Comparison of ENCODE assay signal across 11 cellular contexts in genomic region chr4:56786955-56787354, GRCh38. TPM values are rescaled to one million over a fixed set of nuclear protein-coding genes. Genes with fewer than 3 reads are reported as not detected.
DNase-seq lines count a peak whose midpoint lies in the region; ATAC-seq, FAIRE-seq and TF ChIP-seq lines count a peak whose summit lies in the region.
"Had no signal": no experiment of that assay in that cellular context is flagged by ENCODE, and none has a peak within 500 bp of the region (broad histone marks: within the 10 kb centered on the region; RNA-seq: fewer than 3 reads in every experiment).

No MANE protein-coding gene starts in this region.

- H3K27me3 Mint-ChIP-seq in immature natural killer cell (ENCODE audit: low read depth in 3 of 3) = peaks cover 0 to 2% (median 0%) of the 10 kb centered on the region in 3 donors

- H3K9me3 ChIP-seq in WERI-Rb-1 (ENCODE audit: severe bottlenecking) = no peaks in the 10 kb centered on the region
- H3K9me3 ChIP-seq in right cardiac atrium (ENCODE audit: control insufficient read depth, low read length) = no peaks in the 10 kb centered on the region
- no peaks in the 10 kb centered on the region for H3K9me3 ChIP-seq in small intestine (ENCODE audit: control insufficient read depth, low read depth)

- H3K36me3 Mint-ChIP-seq in immature natural killer cell = no peaks in the 10 kb centered on the region

- no peak for TF ChIP-seq CTCF in WERI-Rb-1 (IDR thresholded peaks at IDR 0.05; ENCODE audit: low read depth, low read length)

- ATAC-seq in right cardiac atrium (peak; percentile 67 to 88), GM19455 (IDR thresholded peaks at IDR 0.05; ENCODE audit: unreplicated experiment) (no peak)

- intact Hi-C loops in right cardiac atrium (cut with DNase I) = no loop called here

- no peaks in the 10 kb centered on the region for H3K4me1 ChIP-seq in right cardiac atrium (ENCODE audit: control insufficient read depth, insufficient read depth, low read length)
- H3K4me1 ChIP-seq in small intestine (ENCODE audit: control insufficient read depth in 2 of 2, insufficient read depth in 1 of 2, low read depth in 1 of 2, low read length in 1 of 2) = peaks cover 2 to 3% of the 10 kb centered on the region in 2 donors

- CTCF ChIA-PET in HEK293T (lab: Yijun Ruan, JAX) = interaction anchor here (0.9 to 1.3 kb wide), 2 partner anchors 13 to 242 kb away, joined by 3 read pairs; no protein-coding TSS in a partner anchor

- no peak overlapping the region for H3K4me3 Mint-ChIP-seq in immature natural killer cell

- H3K36me3 ChIP-seq in WERI-Rb-1 (no peaks in the 10 kb centered on the region), small intestine (ENCODE audit: control insufficient read depth in 2 of 2, insufficient read depth in 2 of 2, low read length in 2 of 2) (no peaks in the 10 kb centered on the region)

- H3K27ac ChIP-seq in WERI-Rb-1 (peak overlapping the region; percentile 90), right cardiac atrium (ENCODE audit: low read length) (no peak overlapping the region), small intestine (ENCODE audit: low read depth in 1 of 2, low read length in 1 of 2) (peak overlapping the region in 1 of 2 donors; percentile 81)

- H3K4me1 Mint-ChIP-seq in immature natural killer cell = no peaks in the 10 kb centered on the region

- WGBS in right cardiac atrium = 17% methylated on average over 9 of the region's 9 CpGs
- WGBS in small intestine, 3 donors = 11 to 35% (median 33%) methylated on average over 9 of the region's 9 CpGs

- POLR2A ChIA-PET in HEK293T (lab: Yijun Ruan, JAX) = interaction anchor here (1.5 kb wide), 1 partner anchor 12 kb away, joined by 3 read pairs; no protein-coding TSS in a partner anchor

- H3K27ac Mint-ChIP-seq in immature natural killer cell = no peak overlapping the region

- H3K27me3 ChIP-seq in WERI-Rb-1 (ENCODE audit: insufficient read depth, low read depth, severe bottlenecking) (no peaks in the 10 kb centered on the region), right cardiac atrium (ENCODE audit: control insufficient read depth, insufficient read depth) (no peaks in the 10 kb centered on the region), small intestine (ENCODE audit: control insufficient read depth in 2 of 2, insufficient read depth in 2 of 2, low read length in 2 of 2) (no peaks in the 10 kb centered on the region)

- FAIRE-seq in small intestine (lab: Jason Lieb, UNC) = no peak

- DNase-seq in HEK293T (ENCODE audit: extremely low spot score) (peak; percentile 19), WERI-Rb-1 (peak; percentile 86), right cardiac atrium (peak; percentile 49 to 77 (median 77)), small intestine (peak; percentile 40), immature natural killer cell (no peak), Ammon's horn (ENCODE audit: low spot score) (no peak), NOMO-1 treated with dmso at 0.1 percent for 144 hours (lab: John Stamatoyannopoulos, UW; ENCODE audit: unreplicated experiment) (no peak)
- DNase-seq: erythroblast; NCI-H526; stimulated activated CD4-positive, alpha-beta T cell treated with anti-CD3 and anti-CD28 coated beads, Interleukin-15, amount 100 ng/mL, for 24 hours had no signal

- H3K4me3 ChIP-seq in WERI-Rb-1 (ENCODE audit: low read depth, low read length) = peak overlapping the region; percentile 19
- H3K4me3 ChIP-seq in right cardiac atrium (ENCODE audit: low read length) = no peak overlapping the region
- H3K4me3 ChIP-seq in small intestine (ENCODE audit: low read depth in 1 of 2, low read length in 2 of 2) = no peak overlapping the region

- no peaks in the 10 kb centered on the region for H3K9me3 Mint-ChIP-seq in immature natural killer cell

TF ChIP-seq in HEK293T, 16 proteins besides CTCF, POLR2A, EP300 and RAD21:
- no peak for TF ChIP-seq SP1 (IDR thresholded peaks at IDR 0.05)
- no peak for TF ChIP-seq HDGF (IDR thresholded peaks at IDR 0.05; ENCODE audit: borderline replicate concordance)
- TF ChIP-seq ZNF384 (IDR thresholded peaks at IDR 0.05) = no peak
- TF ChIP-seq ARNT (IDR thresholded peaks at IDR 0.05) = no peak
- no peak for TF ChIP-seq CTBP1 (IDR thresholded peaks at IDR 0.05; ENCODE audit: borderline replicate concordance)
- TF ChIP-seq FOXK2 (IDR thresholded peaks at IDR 0.05) = no peak
- TF ChIP-seq NFRKB (IDR thresholded peaks at IDR 0.05) = no peak
- no peak for TF ChIP-seq PKNOX1 (IDR thresholded peaks at IDR 0.05)
- TF ChIP-seq L3MBTL2 (conservative IDR thresholded peaks at IDR 0.05) = no peak
TF ChIP-seq in HEK293T: peak in this region for 0.

RNA-seq across cellular contexts. Expression of gene SPINK2, which starts 34.5 kb away (rescaled TPM):
- 10 to 100 TPM in 3 of 4 donors, 1 to 10 TPM in 1; 1.9 to 24.1 (median 19.1) TPM for total RNA-seq in right cardiac atrium
- 36.1 TPM for polyA plus RNA-seq in right cardiac atrium
- polyA plus RNA-seq in small intestine = 1 to 10 TPM in 1 of 3 donors, under 1 TPM in 1, not detected in 1; 0.51 to 7.0 TPM
- 10 to 100 TPM; 17.0 to 96.4 (median 68.9) TPM for polyA plus RNA-seq in immature natural killer cell

Comparison
In these comparisons a context has a peak if more than half of its experiments do, and no peak if none do; other contexts are left out.
1. DNase-seq: peak in HEK293T (single experiment), WERI-Rb-1 (single experiment), right cardiac atrium (3 of 3) and small intestine (single experiment); none in immature natural killer cell (0 of 3), Ammon's horn (single experiment) and NOMO-1 treated with dmso at 0.1 percent for 144 hours (single experiment).